ENCODE assay signal across 8 cellular contexts in genomic region chr7:154182361-154182760, GRCh38.
"Had no signal": no experiment of that assay in that cellular context is flagged by ENCODE, and none has a peak within 500 bp of the region (broad histone marks: within the 10 kb centered on the region; RNA-seq: fewer than 3 reads in every experiment).

No MANE protein-coding gene starts in this region.

- DNase-seq: GDM1, GF-D8 had no signal

- ATAC-seq: GM12878 had no signal

- FAIRE-seq: G401.6, GM12878, GM12891, GM12892, GM18507, GM19239 had no signal

- H3K4me3 ChIP-seq: GM12878 had no signal
